Comparison of ENCODE assay signal across 1 cellular context in genomic region chr16:53766304-53767016, GRCh38.
TF ChIP-seq lines count a peak whose summit lies in the region.

No MANE protein-coding gene starts in this region.

TF ChIP-seq in HepG2, 621 proteins besides CTCF, POLR2A, EP300 and RAD21 (continued from another document and continues in another):
- no peak for TF ChIP-seq AKNA (CRISPR knock-in tag; IDR thresholded peaks at IDR 0.05; ENCODE audit: borderline replicate concordance)
- TF ChIP-seq, protein P1, sequence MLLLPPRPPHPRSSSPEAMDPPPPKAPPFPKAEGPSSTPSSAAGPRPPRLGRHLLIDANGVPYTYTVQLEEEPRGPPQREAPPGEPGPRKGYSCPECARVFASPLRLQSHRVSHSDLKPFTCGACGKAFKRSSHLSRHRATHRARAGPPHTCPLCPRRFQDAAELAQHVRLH (CRISPR knock-in tag; IDR thresholded peaks at IDR 0.05; ENCODE audit: borderline replicate concordance, low read depth) = peak; percentile 56; the same call in 1 of the 2 replicates
- TF ChIP-seq WIZ (CRISPR knock-in tag; IDR thresholded peaks at IDR 0.05) = no peak
- TF ChIP-seq FOXA3 (CRISPR knock-in tag; IDR thresholded peaks at IDR 0.05) = peak; percentile 20; the same call in 1 of the 2 replicates
- TF ChIP-seq, protein P2, sequence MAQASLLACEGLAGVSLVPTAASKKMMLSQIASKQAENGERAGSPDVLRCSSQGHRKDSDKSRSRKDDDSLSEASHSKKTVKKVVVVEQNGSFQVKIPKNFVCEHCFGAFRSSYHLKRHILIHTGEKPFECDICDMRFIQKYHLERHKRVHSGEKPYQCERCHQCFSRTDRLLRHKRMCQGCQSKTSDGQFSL (CRISPR knock-in tag; IDR thresholded peaks at IDR 0.05) = no peak
- TF ChIP-seq YEATS2 (CRISPR knock-in tag; IDR thresholded peaks at IDR 0.05; ENCODE audit: borderline replicate concordance) = no peak
- TF ChIP-seq ZFP36L1 (CRISPR knock-in tag; IDR thresholded peaks at IDR 0.05) = no peak
- TF ChIP-seq CC2D1A (CRISPR knock-in tag; IDR thresholded peaks at IDR 0.05) = no peak
- no peak for TF ChIP-seq JUND (CRISPR knock-in tag; IDR thresholded peaks at IDR 0.05)
- no peak for TF ChIP-seq ZNF543 (CRISPR knock-in tag; IDR thresholded peaks at IDR 0.05)
- no peak for TF ChIP-seq DR1 (CRISPR knock-in tag; IDR thresholded peaks at IDR 0.05)
- peak; percentile 98 for TF ChIP-seq ZMYM3 (CRISPR knock-in tag; IDR thresholded peaks at IDR 0.05)
- TF ChIP-seq ELK4 (CRISPR knock-in tag; IDR thresholded peaks at IDR 0.05; ENCODE audit: borderline replicate concordance) = no peak
- no peak for TF ChIP-seq SP1 (IDR thresholded peaks at IDR 0.05)
- no peak for TF ChIP-seq SP1 (CRISPR knock-in tag; IDR thresholded peaks at IDR 0.05)
- no peak for TF ChIP-seq HNRNPK (IDR thresholded peaks at IDR 0.05; ENCODE audit: low read depth, low read length, poor library complexity, severe bottlenecking)
- TF ChIP-seq, protein P3, sequence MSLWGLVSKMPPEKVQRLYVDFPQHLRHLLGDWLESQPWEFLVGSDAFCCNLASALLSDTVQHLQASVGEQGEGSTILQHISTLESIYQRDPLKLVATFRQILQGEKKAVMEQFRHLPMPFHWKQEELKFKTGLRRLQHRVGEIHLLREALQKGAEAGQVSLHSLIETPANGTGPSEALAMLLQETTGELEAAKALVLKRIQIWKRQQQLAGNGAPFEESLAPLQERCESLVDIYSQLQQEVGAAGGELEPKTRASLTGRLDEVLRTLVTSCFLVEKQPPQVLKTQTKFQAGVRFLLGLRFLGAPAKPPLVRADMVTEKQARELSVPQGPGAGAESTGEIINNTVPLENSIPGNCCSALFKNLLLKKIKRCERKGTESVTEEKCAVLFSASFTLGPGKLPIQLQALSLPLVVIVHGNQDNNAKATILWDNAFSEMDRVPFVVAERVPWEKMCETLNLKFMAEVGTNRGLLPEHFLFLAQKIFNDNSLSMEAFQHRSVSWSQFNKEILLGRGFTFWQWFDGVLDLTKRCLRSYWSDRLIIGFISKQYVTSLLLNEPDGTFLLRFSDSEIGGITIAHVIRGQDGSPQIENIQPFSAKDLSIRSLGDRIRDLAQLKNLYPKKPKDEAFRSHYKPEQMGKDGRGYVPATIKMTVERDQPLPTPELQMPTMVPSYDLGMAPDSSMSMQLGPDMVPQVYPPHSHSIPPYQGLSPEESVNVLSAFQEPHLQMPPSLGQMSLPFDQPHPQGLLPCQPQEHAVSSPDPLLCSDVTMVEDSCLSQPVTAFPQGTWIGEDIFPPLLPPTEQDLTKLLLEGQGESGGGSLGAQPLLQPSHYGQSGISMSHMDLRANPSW (CRISPR knock-in tag; IDR thresholded peaks at IDR 0.05; ENCODE audit: borderline replicate concordance) = no peak
- TF ChIP-seq ZZZ3 (CRISPR knock-in tag; IDR thresholded peaks at IDR 0.05; ENCODE audit: borderline replicate concordance) = 0 out of 2 replicates have a peak, but pooled peaks have one; percentile 65
- TF ChIP-seq RBAK (CRISPR knock-in tag; IDR thresholded peaks at IDR 0.05) = no peak
- TF ChIP-seq GFI1 (CRISPR knock-in tag; IDR thresholded peaks at IDR 0.05; ENCODE audit: borderline replicate concordance) = peak; percentile 65; the same call in 1 of the 2 replicates
- TF ChIP-seq SRSF4 (IDR thresholded peaks at IDR 0.05; ENCODE audit: low read depth, low read length, poor library complexity, severe bottlenecking) = no peak
- no peak for TF ChIP-seq SPEN (CRISPR knock-in tag; IDR thresholded peaks at IDR 0.05; ENCODE audit: low read depth)
- no peak for TF ChIP-seq ZC3H4 (CRISPR knock-in tag; IDR thresholded peaks at IDR 0.05; ENCODE audit: borderline replicate concordance)
- peak; percentile 23; the same call in 1 of the 2 replicates for TF ChIP-seq ZNF614 (CRISPR knock-in tag; IDR thresholded peaks at IDR 0.05; ENCODE audit: borderline replicate concordance)
- no peak for TF ChIP-seq NFAT5 (CRISPR knock-in tag; IDR thresholded peaks at IDR 0.05)
- TF ChIP-seq TRIM24 (CRISPR knock-in tag; IDR thresholded peaks at IDR 0.05) = no peak
- TF ChIP-seq MYC (CRISPR knock-in tag; IDR thresholded peaks at IDR 0.05; ENCODE audit: borderline replicate concordance) = no peak
- TF ChIP-seq ZNF333 (CRISPR knock-in tag; IDR thresholded peaks at IDR 0.05; ENCODE audit: borderline replicate concordance) = no peak
- TF ChIP-seq ZNF383 (CRISPR knock-in tag; IDR thresholded peaks at IDR 0.05; ENCODE audit: borderline replicate concordance) = no peak
- TF ChIP-seq, protein P4, sequence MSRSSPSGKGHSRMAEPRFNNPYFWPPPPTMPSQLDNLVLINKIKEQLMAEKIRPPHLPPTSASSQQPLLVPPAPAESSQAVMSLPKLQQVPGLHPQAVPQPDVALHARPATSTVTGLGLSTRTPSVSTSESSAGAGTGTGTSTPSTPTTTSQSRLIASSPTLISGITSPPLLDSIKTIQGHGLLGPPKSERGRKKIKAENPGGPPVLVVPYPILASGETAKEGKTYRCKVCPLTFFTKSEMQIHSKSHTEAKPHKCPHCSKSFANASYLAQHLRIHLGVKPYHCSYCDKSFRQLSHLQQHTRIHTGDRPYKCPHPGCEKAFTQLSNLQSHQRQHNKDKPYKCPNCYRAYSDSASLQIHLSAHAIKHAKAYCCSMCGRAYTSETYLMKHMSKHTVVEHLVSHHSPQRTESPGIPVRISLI (CRISPR knock-in tag; IDR thresholded peaks at IDR 0.05; ENCODE audit: borderline replicate concordance) = no peak
- no peak for TF ChIP-seq ZNF530 (CRISPR knock-in tag; IDR thresholded peaks at IDR 0.05; ENCODE audit: low read depth)
- TF ChIP-seq ZNF451 (CRISPR knock-in tag; IDR thresholded peaks at IDR 0.05) = 0 out of 2 replicates have a peak, but pooled peaks have one; percentile 69
- TF ChIP-seq ZBTB37 (CRISPR knock-in tag; IDR thresholded peaks at IDR 0.05) = no peak
- no peak for TF ChIP-seq ARID4A (CRISPR knock-in tag; IDR thresholded peaks at IDR 0.05; ENCODE audit: borderline replicate concordance)
- TF ChIP-seq ZNF564 (CRISPR knock-in tag; IDR thresholded peaks at IDR 0.05) = no peak
- TF ChIP-seq ZNF205 (CRISPR knock-in tag; IDR thresholded peaks at IDR 0.05) = no peak
- TF ChIP-seq GZF1 (CRISPR knock-in tag; IDR thresholded peaks at IDR 0.05) = no peak
- TF ChIP-seq FOXC1 (CRISPR knock-in tag; IDR thresholded peaks at IDR 0.05; ENCODE audit: borderline replicate concordance) = no peak
- TF ChIP-seq ZFP90 (CRISPR knock-in tag; IDR thresholded peaks at IDR 0.05; ENCODE audit: borderline replicate concordance) = no peak
